ENCODE assay signal across 8 cellular contexts in the genomic region with DNA sequence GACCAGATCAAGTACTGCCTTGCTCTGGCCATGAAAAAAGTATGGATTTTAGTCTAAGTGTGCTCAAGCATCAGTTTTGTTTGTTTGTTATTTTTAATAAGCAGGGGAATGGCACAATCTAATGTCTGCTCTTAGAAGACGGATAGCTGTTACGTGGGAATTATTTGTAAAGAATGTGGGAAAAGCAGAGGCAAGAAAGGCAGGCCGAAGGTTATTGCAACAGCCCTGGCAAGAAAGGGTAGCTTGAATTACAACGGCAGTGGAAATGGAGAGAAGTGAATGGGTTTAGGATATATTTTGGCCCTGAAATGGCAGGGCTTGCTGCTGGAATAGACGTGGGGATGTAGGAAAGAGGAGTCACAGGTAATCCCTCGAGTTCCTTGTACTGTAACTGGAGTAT. TPM values are rescaled to one million over a fixed set of nuclear protein-coding genes. Genes with fewer than 3 reads are reported as not detected.
DNase-seq lines count a peak whose midpoint lies in the region; ATAC-seq and TF ChIP-seq lines count a peak whose summit lies in the region.

No MANE protein-coding gene starts in this region.

- H3K4me3 ChIP-seq in breast epithelium (peak overlapping the region; percentile 77 to 89 (median 78)), mesendoderm (ENCODE audit: low read length) (peak overlapping the region; percentile 92), aorta (ENCODE audit: low read length in 2 of 2) (peak overlapping the region; percentile 45 to 52)

- no peak overlapping the region for H3K23ac ChIP-seq in mesendoderm (ENCODE audit: low read length)

- H3K4me1 Mint-ChIP-seq in stimulated activated naive CD8-positive, alpha-beta T cell treated with anti-CD3 and anti-CD28 coated beads, Interleukin-15, Interleukin-2, amounts not matched to agents 100 ng/mL and 50 ng/mL, for 24 hours (ENCODE audit: low read depth), result peaks cover 73% of the 10 kb centered on the region

- no peak overlapping the region for H2AK5ac ChIP-seq in mesendoderm (ENCODE audit: low read length)

- no peak overlapping the region for H3K18ac ChIP-seq in mesendoderm (ENCODE audit: low read length)

- H3K79me1 ChIP-seq in mesendoderm (ENCODE audit: low read length), result peaks cover 17% of the 10 kb centered on the region

- H3K36me3 ChIP-seq in breast epithelium (no peaks in the 10 kb centered on the region), mesendoderm (ENCODE audit: control insufficient read depth, insufficient read depth, low read length) (peaks cover 8% of the 10 kb centered on the region), aorta (ENCODE audit: control insufficient read depth in 1 of 2, insufficient read depth in 2 of 2, low read length in 1 of 2) (peaks cover 0 to 2% of the 10 kb centered on the region in 2 donors)

- H3K27me3 ChIP-seq in breast epithelium (no peaks in the 10 kb centered on the region), mesendoderm (ENCODE audit: insufficient read depth, low read length, poor library complexity) (no peaks in the 10 kb centered on the region), aorta (ENCODE audit: control insufficient read depth in 1 of 2, insufficient read depth in 2 of 2, low read length in 1 of 2) (no peaks in the 10 kb centered on the region)

- peak overlapping the region; percentile 96 for H3K9ac ChIP-seq in mesendoderm (ENCODE audit: low read length)

- TF ChIP-seq CTCF in breast epithelium (IDR thresholded peaks at IDR 0.05), result no peak

- H4K5ac ChIP-seq in mesendoderm (ENCODE audit: low read length), result no peak overlapping the region

- no peak overlapping the region for H2BK5ac ChIP-seq in mesendoderm (ENCODE audit: low read length)

- WGBS in mesendoderm (ENCODE audit: extremely low coverage, insufficient coverage, low lambda C conversion rate), result no CpG with 5 or more reads among the region's 6 CpGs
- WGBS in aorta, 2 donors, result 13 to 18% methylated on average over 6 of the region's 6 CpGs

- no peak overlapping the region for H4K8ac ChIP-seq in mesendoderm (ENCODE audit: low read depth, low read length)

- H3K27me3 Mint-ChIP-seq in stimulated activated naive CD8-positive, alpha-beta T cell treated with anti-CD3 and anti-CD28 coated beads, Interleukin-15, Interleukin-2, amounts not matched to agents 100 ng/mL and 50 ng/mL, for 24 hours, result no peaks in the 10 kb centered on the region

- H3K4me2 ChIP-seq in mesendoderm (ENCODE audit: low read length), result peak overlapping the region; percentile 37

- peak overlapping the region; percentile 85 to 88 for H3K27ac ChIP-seq in breast epithelium
- H3K27ac ChIP-seq in mesendoderm (ENCODE audit: low read depth, low read length), result no peak overlapping the region
- H3K27ac ChIP-seq in aorta (ENCODE audit: low read depth in 1 of 2, low read length in 2 of 2), result no peak overlapping the region

- H2BK120ac ChIP-seq in mesendoderm (ENCODE audit: low read depth, low read length), result no peak overlapping the region

- H3K4ac ChIP-seq in mesendoderm (ENCODE audit: low read depth, low read length), result no peak overlapping the region

- no peak for ATAC-seq in stimulated activated naive CD8-positive, alpha-beta T cell treated with anti-CD3 and anti-CD28 coated beads, Interleukin-15, Interleukin-2, amounts not matched to agents 100 U/mL and 50 U/mL, for 24 hours
- ATAC-seq in aorta (ENCODE audit: low FRiP score), result no peak
- ATAC-seq in GM19463 (IDR thresholded peaks at IDR 0.05; ENCODE audit: unreplicated experiment), result no peak

- no peak overlapping the region for H2BK15ac ChIP-seq in mesendoderm (replicated peaks; ENCODE audit: low read depth)

- H3K9me3 ChIP-seq in breast epithelium (no peaks in the 10 kb centered on the region), aorta (ENCODE audit: control insufficient read depth, low read length) (no peaks in the 10 kb centered on the region)

- peak overlapping the region; percentile 95 for H3K4me3 Mint-ChIP-seq in stimulated activated naive CD8-positive, alpha-beta T cell treated with anti-CD3 and anti-CD28 coated beads, Interleukin-15, Interleukin-2, amounts not matched to agents 100 ng/mL and 50 ng/mL, for 24 hours

- peaks cover 27% of the 10 kb centered on the region for H3K79me2 ChIP-seq in mesendoderm (ENCODE audit: control insufficient read depth, insufficient read depth, low read length)

- peaks cover 0 to 7% of the 10 kb centered on the region in 2 donors for H3K4me1 ChIP-seq in breast epithelium
- H3K4me1 ChIP-seq in mesendoderm (ENCODE audit: control insufficient read depth, low read depth, low read length), result no peaks in the 10 kb centered on the region
- no peaks in the 10 kb centered on the region for H3K4me1 ChIP-seq in aorta (ENCODE audit: control insufficient read depth in 1 of 2, insufficient read depth in 2 of 2, low read length in 2 of 2)

- intact Hi-C loops in breast epithelium (cut with DNase I; ENCODE audit: low total_unique reads) (no loop called here), aorta (cut with DNase I) (loop anchor here in 1 of 2 donors (5.0 kb wide), 1 partner anchor 55 kb away; the partner anchor contains the start of genes EMC6 and TAX1BP3)

- DNase-seq in stimulated activated naive CD8-positive, alpha-beta T cell treated with anti-CD3 and anti-CD28 coated beads, Interleukin-15, Interleukin-2, amounts not matched to agents 100 U/mL and 50 U/mL, for 24 hours, result no peak
- no peak for DNase-seq in breast epithelium (ENCODE audit: low spot score in 2 of 2)
- DNase-seq in mesendoderm, result no peak
- DNase-seq in aorta, result no peak
- DNase-seq in SW 1271 (lab: John Stamatoyannopoulos, UW), result no peak
- DNase-seq in hypothalamus (lab: John Stamatoyannopoulos, UW), result no peak

- TF ChIP-seq POLR2A in breast epithelium (IDR thresholded peaks at IDR 0.05), result no peak

- H3K36me3 Mint-ChIP-seq in stimulated activated naive CD8-positive, alpha-beta T cell treated with anti-CD3 and anti-CD28 coated beads, Interleukin-15, Interleukin-2, amounts not matched to agents 100 ng/mL and 50 ng/mL, for 24 hours (ENCODE audit: low read depth), result peaks cover 62% of the 10 kb centered on the region

- H3K27ac Mint-ChIP-seq in stimulated activated naive CD8-positive, alpha-beta T cell treated with anti-CD3 and anti-CD28 coated beads, Interleukin-15, Interleukin-2, amounts not matched to agents 100 ng/mL and 50 ng/mL, for 24 hours, result peak overlapping the region; percentile 90

- no peaks in the 10 kb centered on the region for H3K9me3 Mint-ChIP-seq in stimulated activated naive CD8-positive, alpha-beta T cell treated with anti-CD3 and anti-CD28 coated beads, Interleukin-15, Interleukin-2, amounts not matched to agents 100 ng/mL and 50 ng/mL, for 24 hours

- H3K56ac ChIP-seq in mesendoderm (ENCODE audit: low read length), result peak overlapping the region; percentile 100

RNA-seq across cellular contexts. Expression of gene HASPIN, which starts 1.0 kb away (rescaled TPM):
- total RNA-seq in breast epithelium (under 1 TPM; 0.29 to 0.48 (median 0.33) TPM), aorta (under 1 TPM; 0.13 to 0.27 TPM)
- 13.2 TPM for polyA plus RNA-seq in mesendoderm (2013, experiment 1 of 2)
- polyA plus RNA-seq in mesendoderm (2013, experiment 2 of 2), result 12.8 TPM
- not detected for polyA plus RNA-seq in aorta

RNA-seq across cellular contexts. Expression of gene P2RX5, which starts 26.8 kb away (rescaled TPM):
- 1 to 10 TPM in 1 of 3 donors, under 1 TPM in 2; 0.29 to 2.0 (median 0.32) TPM for total RNA-seq in breast epithelium
- 1.2 TPM for polyA plus RNA-seq in mesendoderm (2013, experiment 1 of 2)
- polyA plus RNA-seq in mesendoderm (2013, experiment 2 of 2), result 1.1 TPM
- 1 to 10 TPM; 1.0 to 1.3 TPM for total RNA-seq in aorta
- 1 to 10 TPM in 1 of 2 donors, under 1 TPM in 1; 0.61 to 4.9 TPM for polyA plus RNA-seq in aorta

RNA-seq across cellular contexts. Expression of gene EMC6, which starts 54.1 kb away (rescaled TPM):
- total RNA-seq in breast epithelium (10 to 100 TPM; 12.5 to 19.0 (median 15.1) TPM), aorta (10 to 100 TPM; 19.2 to 25.7 TPM)
- polyA plus RNA-seq in mesendoderm (2013, experiment 1 of 2), result 182 TPM
- polyA plus RNA-seq in mesendoderm (2013, experiment 2 of 2), result 181 TPM
- 10 to 100 TPM; 33.1 to 48.5 TPM for polyA plus RNA-seq in aorta

RNA-seq across cellular contexts. Expression of gene TAX1BP3, which starts 54.3 kb away (rescaled TPM):
- 100 to 1,000 TPM in 2 of 3 donors, 10 to 100 TPM in 1; 79.6 to 134 (median 107) TPM for total RNA-seq in breast epithelium
- 59.8 TPM for polyA plus RNA-seq in mesendoderm (2013, experiment 1 of 2)
- polyA plus RNA-seq in mesendoderm (2013, experiment 2 of 2), result 59.8 TPM
- total RNA-seq in aorta, result 100 to 1,000 TPM; 101 to 108 TPM
- polyA plus RNA-seq in aorta, result 100 to 1,000 TPM in 1 of 2 donors, 10 to 100 TPM in 1; 93.2 to 155 TPM

Comparison
In these comparisons a context has a peak if more than half of its experiments do, and no peak if none do; other contexts are left out.
1. H3K27ac ChIP-seq: peak in breast epithelium (2 of 2); none in mesendoderm (single experiment) and aorta (0 of 2).
2. Peak in every context shown above with its lines, with median percentiles within 50 percentile points of each other: H3K4me3 ChIP-seq.